2 cellular contexts compared by ENCODE assay signal in the genomic region with DNA sequence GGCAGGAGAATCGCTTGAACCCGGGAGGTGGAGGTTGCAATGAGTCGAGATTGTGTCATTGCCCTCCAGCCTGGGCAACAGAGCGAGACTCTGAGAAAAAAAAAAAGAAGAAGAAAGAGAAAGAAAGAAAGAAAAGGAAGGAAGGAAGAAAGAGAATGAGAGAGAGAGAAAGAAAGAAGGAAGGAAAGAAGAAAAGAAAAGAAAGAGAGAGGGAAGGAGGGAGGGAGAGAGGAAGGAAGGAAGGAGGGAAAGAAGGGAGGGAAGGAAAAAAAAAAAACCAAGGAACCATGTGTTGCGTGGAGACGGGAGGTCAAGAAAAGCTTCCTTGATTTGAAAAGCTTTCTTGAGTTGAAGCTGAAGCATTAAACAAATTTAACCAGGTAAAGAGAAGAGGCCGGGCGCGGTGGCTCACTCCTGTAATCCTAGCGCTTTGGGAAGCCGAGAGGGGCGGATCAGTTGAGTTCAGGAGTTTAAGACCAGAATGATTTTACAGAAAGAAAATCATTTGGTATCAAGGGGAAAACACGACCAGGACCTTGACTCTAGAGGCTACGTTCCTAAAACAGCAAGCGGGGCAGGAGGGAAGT.
TF ChIP-seq lines count a peak whose summit lies in the region.

No MANE protein-coding gene starts in this region.

TF ChIP-seq in GM23338, 12 proteins besides CTCF, POLR2A, EP300 and RAD21 (continued from another document and continues in another):
- TF ChIP-seq, protein P1, sequence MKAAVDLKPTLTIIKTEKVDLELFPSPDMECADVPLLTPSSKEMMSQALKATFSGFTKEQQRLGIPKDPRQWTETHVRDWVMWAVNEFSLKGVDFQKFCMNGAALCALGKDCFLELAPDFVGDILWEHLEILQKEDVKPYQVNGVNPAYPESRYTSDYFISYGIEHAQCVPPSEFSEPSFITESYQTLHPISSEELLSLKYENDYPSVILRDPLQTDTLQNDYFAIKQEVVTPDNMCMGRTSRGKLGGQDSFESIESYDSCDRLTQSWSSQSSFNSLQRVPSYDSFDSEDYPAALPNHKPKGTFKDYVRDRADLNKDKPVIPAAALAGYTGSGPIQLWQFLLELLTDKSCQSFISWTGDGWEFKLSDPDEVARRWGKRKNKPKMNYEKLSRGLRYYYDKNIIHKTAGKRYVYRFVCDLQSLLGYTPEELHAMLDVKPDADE (IDR thresholded peaks at IDR 0.05): no peak
- TF ChIP-seq ZNF114 (CRISPR knock-in tag; IDR thresholded peaks at IDR 0.05): no peak
- TF ChIP-seq EZH2phosphoT487 (IDR thresholded peaks at IDR 0.05; ENCODE audit: unreplicated experiment): no peak
- TF ChIP-seq, protein P2, sequence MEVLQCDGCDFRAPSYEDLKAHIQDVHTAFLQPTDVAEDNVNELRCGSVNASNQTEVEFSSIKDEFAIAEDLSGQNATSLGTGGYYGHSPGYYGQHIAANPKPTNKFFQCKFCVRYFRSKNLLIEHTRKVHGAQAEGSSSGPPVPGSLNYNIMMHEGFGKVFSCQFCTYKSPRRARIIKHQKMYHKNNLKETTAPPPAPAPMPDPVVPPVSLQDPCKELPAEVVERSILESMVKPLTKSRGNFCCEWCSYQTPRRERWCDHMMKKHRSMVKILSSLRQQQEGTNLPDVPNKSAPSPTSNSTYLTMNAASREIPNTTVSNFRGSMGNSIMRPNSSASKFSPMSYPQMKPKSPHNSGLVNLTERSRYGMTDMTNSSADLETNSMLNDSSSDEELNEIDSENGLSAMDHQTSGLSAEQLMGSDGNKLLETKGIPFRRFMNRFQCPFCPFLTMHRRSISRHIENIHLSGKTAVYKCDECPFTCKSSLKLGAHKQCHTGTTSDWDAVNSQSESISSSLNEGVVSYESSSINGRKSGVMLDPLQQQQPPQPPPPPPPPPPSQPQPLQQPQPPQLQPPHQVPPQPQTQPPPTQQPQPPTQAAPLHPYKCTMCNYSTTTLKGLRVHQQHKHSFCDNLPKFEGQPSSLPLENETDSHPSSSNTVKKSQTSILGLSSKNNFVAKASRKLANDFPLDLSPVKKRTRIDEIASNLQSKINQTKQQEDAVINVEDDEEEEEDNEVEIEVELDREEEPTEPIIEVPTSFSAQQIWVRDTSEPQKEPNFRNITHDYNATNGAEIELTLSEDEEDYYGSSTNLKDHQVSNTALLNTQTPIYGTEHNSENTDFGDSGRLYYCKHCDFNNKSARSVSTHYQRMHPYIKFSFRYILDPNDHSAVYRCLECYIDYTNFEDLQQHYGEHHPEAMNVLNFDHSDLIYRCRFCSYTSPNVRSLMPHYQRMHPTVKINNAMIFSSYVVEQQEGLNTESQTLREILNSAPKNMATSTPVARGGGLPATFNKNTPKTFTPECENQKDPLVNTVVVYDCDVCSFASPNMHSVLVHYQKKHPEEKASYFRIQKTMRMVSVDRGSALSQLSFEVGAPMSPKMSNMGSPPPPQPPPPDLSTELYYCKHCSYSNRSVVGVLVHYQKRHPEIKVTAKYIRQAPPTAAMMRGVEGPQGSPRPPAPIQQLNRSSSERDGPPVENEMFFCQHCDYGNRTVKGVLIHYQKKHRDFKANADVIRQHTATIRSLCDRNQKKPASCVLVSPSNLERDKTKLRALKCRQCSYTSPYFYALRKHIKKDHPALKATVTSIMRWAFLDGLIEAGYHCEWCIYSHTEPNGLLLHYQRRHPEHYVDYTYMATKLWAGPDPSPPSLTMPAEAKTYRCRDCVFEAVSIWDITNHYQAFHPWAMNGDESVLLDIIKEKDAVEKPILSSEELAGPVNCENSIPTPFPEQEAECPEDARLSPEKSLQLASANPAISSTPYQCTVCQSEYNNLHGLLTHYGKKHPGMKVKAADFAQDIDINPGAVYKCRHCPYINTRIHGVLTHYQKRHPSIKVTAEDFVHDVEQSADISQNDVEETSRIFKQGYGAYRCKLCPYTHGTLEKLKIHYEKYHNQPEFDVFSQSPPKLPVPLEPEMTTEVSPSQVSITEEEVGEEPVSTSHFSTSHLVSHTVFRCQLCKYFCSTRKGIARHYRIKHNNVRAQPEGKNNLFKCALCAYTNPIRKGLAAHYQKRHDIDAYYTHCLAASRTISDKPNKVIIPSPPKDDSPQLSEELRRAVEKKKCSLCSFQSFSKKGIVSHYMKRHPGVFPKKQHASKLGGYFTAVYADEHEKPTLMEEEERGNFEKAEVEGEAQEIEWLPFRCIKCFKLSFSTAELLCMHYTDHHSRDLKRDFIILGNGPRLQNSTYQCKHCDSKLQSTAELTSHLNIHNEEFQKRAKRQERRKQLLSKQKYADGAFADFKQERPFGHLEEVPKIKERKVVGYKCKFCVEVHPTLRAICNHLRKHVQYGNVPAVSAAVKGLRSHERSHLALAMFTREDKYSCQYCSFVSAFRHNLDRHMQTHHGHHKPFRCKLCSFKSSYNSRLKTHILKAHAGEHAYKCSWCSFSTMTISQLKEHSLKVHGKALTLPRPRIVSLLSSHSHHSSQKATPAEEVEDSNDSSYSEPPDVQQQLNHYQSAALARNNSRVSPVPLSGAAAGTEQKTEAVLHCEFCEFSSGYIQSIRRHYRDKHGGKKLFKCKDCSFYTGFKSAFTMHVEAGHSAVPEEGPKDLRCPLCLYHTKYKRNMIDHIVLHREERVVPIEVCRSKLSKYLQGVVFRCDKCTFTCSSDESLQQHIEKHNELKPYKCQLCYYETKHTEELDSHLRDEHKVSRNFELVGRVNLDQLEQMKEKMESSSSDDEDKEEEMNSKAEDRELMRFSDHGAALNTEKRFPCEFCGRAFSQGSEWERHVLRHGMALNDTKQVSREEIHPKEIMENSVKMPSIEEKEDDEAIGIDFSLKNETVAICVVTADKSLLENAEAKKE (CRISPR knock-in tag; IDR thresholded peaks at IDR 0.05): no peak
- no peak for TF ChIP-seq CREB1 (CRISPR knock-in tag; IDR thresholded peaks at IDR 0.05; ENCODE audit: low read depth)
- TF ChIP-seq JUNB (IDR thresholded peaks at IDR 0.05; ENCODE audit: unreplicated experiment): no peak
- TF ChIP-seq POLR2AphosphoS5 (IDR thresholded peaks at IDR 0.05; ENCODE audit: low read depth): no peak
- no peak for TF ChIP-seq NANOG (IDR thresholded peaks at IDR 0.05; ENCODE audit: borderline replicate concordance)
- TF ChIP-seq, protein P3, sequence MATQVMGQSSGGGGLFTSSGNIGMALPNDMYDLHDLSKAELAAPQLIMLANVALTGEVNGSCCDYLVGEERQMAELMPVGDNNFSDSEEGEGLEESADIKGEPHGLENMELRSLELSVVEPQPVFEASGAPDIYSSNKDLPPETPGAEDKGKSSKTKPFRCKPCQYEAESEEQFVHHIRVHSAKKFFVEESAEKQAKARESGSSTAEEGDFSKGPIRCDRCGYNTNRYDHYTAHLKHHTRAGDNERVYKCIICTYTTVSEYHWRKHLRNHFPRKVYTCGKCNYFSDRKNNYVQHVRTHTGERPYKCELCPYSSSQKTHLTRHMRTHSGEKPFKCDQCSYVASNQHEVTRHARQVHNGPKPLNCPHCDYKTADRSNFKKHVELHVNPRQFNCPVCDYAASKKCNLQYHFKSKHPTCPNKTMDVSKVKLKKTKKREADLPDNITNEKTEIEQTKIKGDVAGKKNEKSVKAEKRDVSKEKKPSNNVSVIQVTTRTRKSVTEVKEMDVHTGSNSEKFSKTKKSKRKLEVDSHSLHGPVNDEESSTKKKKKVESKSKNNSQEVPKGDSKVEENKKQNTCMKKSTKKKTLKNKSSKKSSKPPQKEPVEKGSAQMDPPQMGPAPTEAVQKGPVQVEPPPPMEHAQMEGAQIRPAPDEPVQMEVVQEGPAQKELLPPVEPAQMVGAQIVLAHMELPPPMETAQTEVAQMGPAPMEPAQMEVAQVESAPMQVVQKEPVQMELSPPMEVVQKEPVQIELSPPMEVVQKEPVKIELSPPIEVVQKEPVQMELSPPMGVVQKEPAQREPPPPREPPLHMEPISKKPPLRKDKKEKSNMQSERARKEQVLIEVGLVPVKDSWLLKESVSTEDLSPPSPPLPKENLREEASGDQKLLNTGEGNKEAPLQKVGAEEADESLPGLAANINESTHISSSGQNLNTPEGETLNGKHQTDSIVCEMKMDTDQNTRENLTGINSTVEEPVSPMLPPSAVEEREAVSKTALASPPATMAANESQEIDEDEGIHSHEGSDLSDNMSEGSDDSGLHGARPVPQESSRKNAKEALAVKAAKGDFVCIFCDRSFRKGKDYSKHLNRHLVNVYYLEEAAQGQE (IDR thresholded peaks at IDR 0.05; ENCODE audit: unreplicated experiment): no peak

TF ChIP-seq in GM12878, 131 proteins besides CTCF, POLR2A, EP300 and RAD21 (continued from another document):
- TF ChIP-seq, protein P4, sequence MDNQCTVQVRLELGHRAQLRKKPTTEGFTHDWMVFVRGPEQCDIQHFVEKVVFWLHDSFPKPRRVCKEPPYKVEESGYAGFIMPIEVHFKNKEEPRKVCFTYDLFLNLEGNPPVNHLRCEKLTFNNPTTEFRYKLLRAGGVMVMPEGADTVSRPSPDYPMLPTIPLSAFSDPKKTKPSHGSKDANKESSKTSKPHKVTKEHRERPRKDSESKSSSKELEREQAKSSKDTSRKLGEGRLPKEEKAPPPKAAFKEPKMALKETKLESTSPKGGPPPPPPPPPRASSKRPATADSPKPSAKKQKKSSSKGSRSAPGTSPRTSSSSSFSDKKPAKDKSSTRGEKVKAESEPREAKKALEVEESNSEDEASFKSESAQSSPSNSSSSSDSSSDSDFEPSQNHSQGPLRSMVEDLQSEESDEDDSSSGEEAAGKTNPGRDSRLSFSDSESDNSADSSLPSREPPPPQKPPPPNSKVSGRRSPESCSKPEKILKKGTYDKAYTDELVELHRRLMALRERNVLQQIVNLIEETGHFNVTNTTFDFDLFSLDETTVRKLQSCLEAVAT (IDR thresholded peaks at IDR 0.05): peak; percentile 58; the same call in 1 of the 2 replicates
- TF ChIP-seq, protein P5, sequence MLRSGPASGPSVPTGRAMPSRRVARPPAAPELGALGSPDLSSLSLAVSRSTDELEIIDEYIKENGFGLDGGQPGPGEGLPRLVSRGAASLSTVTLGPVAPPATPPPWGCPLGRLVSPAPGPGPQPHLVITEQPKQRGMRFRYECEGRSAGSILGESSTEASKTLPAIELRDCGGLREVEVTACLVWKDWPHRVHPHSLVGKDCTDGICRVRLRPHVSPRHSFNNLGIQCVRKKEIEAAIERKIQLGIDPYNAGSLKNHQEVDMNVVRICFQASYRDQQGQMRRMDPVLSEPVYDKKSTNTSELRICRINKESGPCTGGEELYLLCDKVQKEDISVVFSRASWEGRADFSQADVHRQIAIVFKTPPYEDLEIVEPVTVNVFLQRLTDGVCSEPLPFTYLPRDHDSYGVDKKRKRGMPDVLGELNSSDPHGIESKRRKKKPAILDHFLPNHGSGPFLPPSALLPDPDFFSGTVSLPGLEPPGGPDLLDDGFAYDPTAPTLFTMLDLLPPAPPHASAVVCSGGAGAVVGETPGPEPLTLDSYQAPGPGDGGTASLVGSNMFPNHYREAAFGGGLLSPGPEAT (IDR thresholded peaks at IDR 0.05; ENCODE audit: low read depth): peak; percentile 15; the same call in 1 of the 2 replicates
- TF ChIP-seq YBX1 (IDR thresholded peaks at IDR 0.05): 0 out of 2 replicates have a peak, but pooled peaks have one; percentile 31
- no peak for TF ChIP-seq NFYA (IDR thresholded peaks at IDR 0.05; ENCODE audit: borderline replicate concordance, low read depth, low read length)
- no peak for TF ChIP-seq GATAD2B (conservative IDR thresholded peaks at IDR 0.05; ENCODE audit: low read depth)
- TF ChIP-seq ATF7 (IDR thresholded peaks at IDR 0.05; ENCODE audit: low read depth): no peak
- no peak for TF ChIP-seq YY1 (IDR thresholded peaks at IDR 0.05; ENCODE audit: low read depth, low read length)
- 0 out of 2 replicates have a peak, but pooled peaks have one; percentile 10 for TF ChIP-seq MTA2 (IDR thresholded peaks at IDR 0.05; ENCODE audit: low read depth)
- 0 out of 2 replicates have a peak, but pooled peaks have one; percentile 35 for TF ChIP-seq NBN (IDR thresholded peaks at IDR 0.05)
TF ChIP-seq in GM12878: peak in this region for 6.
